Comparison of ENCODE assay signal across 31 cellular contexts in genomic region chr5:154329062-154329461, GRCh38.
"Had no signal": no experiment of that assay in that cellular context is flagged by ENCODE, and none has a peak within 500 bp of the region (broad histone marks: within the 10 kb centered on the region; RNA-seq: fewer than 3 reads in every experiment).

No MANE protein-coding gene starts in this region.

- H3K9me3 Mint-ChIP-seq: activated B cell treated with CpG ODN at 0.5 μM for 24 hours; activated CD8-positive, alpha-beta T cell treated with anti-CD3 and anti-CD28 coated beads for 36 hours; activated naive CD4-positive, alpha-beta T cell treated with anti-CD3 and anti-CD28 coated beads, Interleukin-2, amount 10 ng/mL, durations not matched to agents 7 days and 5 days; activated naive CD4-positive, alpha-beta T cell treated with anti-CD3 and anti-CD28 coated beads, Interleukin-2, amount 50 U/mL, for 72 hours; activated naive CD8-positive, alpha-beta T cell treated with anti-CD3 and anti-CD28 coated beads, Interleukin-2, amount 10 ng/mL, durations not matched to agents 7 days and 5 days; activated T-cell treated with anti-CD3 and anti-CD28 coated beads, Interleukin-2, amount 50 U/mL, for 72 hours; brain; T-helper 2 cell treated with Interferon-gamma antibody and Interleukin-4, amounts not matched to agents 5 μg/mL and 100 μg/mL, for 36 hours had no signal

- ATAC-seq: activated CD4-positive, CD25-positive, alpha-beta regulatory T cell treated with anti-CD3 and anti-CD28 coated beads, Interleukin-2, amount 50 U/mL, for 24 hours; activated CD8-positive, alpha-beta T cell treated with anti-CD3 and anti-CD28 coated beads for 36 hours; activated naive CD4-positive, alpha-beta T cell treated with anti-CD3 and anti-CD28 coated beads, Interleukin-2, amount 50 U/mL, for 72 hours; activated T-cell treated with anti-CD3 and anti-CD28 coated beads, Interleukin-2, amount 50 U/mL, for 72 hours; T-helper 17 cell had no signal

- H3K27me3 ChIP-seq: ascending aorta, breast epithelium, cardiac muscle cell, colonic mucosa, esophagus squamous epithelium, gastroesophageal sphincter had no signal

- H3K4me3 Mint-ChIP-seq: activated B cell treated with CpG ODN at 0.5 μM for 24 hours; activated CD8-positive, alpha-beta T cell treated with anti-CD3 and anti-CD28 coated beads for 36 hours; activated naive CD4-positive, alpha-beta T cell treated with anti-CD3 and anti-CD28 coated beads, Interleukin-2, amount 10 ng/mL, durations not matched to agents 7 days and 5 days; activated naive CD8-positive, alpha-beta T cell treated with anti-CD3 and anti-CD28 coated beads, Interleukin-2, amount 10 ng/mL, durations not matched to agents 7 days and 5 days; activated T-cell treated with anti-CD3 and anti-CD28 coated beads, Interleukin-2, amount 50 U/mL, for 72 hours; brain; T-helper 17 cell; T-helper 2 cell treated with Interferon-gamma antibody and Interleukin-4, amounts not matched to agents 5 μg/mL and 100 μg/mL, for 36 hours had no signal

- H3K27ac Mint-ChIP-seq: activated B cell treated with CpG ODN at 0.5 μM for 24 hours; activated CD8-positive, alpha-beta T cell treated with anti-CD3 and anti-CD28 coated beads for 36 hours; activated naive CD4-positive, alpha-beta T cell treated with anti-CD3 and anti-CD28 coated beads, Interleukin-2, amount 10 ng/mL, durations not matched to agents 7 days and 5 days; activated naive CD4-positive, alpha-beta T cell treated with anti-CD3 and anti-CD28 coated beads, Interleukin-2, amount 50 U/mL, for 72 hours; activated naive CD8-positive, alpha-beta T cell treated with anti-CD3 and anti-CD28 coated beads, Interleukin-2, amount 10 ng/mL, durations not matched to agents 7 days and 5 days; activated T-cell treated with anti-CD3 and anti-CD28 coated beads, Interleukin-2, amount 50 U/mL, for 72 hours; brain; T-helper 17 cell; T-helper 2 cell treated with Interferon-gamma antibody and Interleukin-4, amounts not matched to agents 5 μg/mL and 100 μg/mL, for 36 hours had no signal

- H3K4me3 ChIP-seq: ascending aorta, breast epithelium, cardiac muscle cell, colonic mucosa, esophagus squamous epithelium, gastroesophageal sphincter had no signal

- H3K27ac ChIP-seq: ascending aorta, breast epithelium, cardiac muscle cell, colonic mucosa, epithelial cell of prostate, esophagus squamous epithelium, gastroesophageal sphincter, WERI-Rb-1 had no signal

- H3K4me1 ChIP-seq: breast epithelium, colonic mucosa, esophagus squamous epithelium had no signal

- H3K27me3 Mint-ChIP-seq: activated B cell treated with CpG ODN at 0.5 μM for 24 hours; activated CD8-positive, alpha-beta T cell treated with anti-CD3 and anti-CD28 coated beads for 36 hours; activated naive CD4-positive, alpha-beta T cell treated with anti-CD3 and anti-CD28 coated beads, Interleukin-2, amount 10 ng/mL, durations not matched to agents 7 days and 5 days; activated naive CD8-positive, alpha-beta T cell treated with anti-CD3 and anti-CD28 coated beads, Interleukin-2, amount 10 ng/mL, durations not matched to agents 7 days and 5 days; brain; T-helper 17 cell had no signal

- H3K4me1 Mint-ChIP-seq: activated naive CD4-positive, alpha-beta T cell treated with anti-CD3 and anti-CD28 coated beads, Interleukin-2, amount 10 ng/mL, durations not matched to agents 7 days and 5 days; activated naive CD8-positive, alpha-beta T cell treated with anti-CD3 and anti-CD28 coated beads, Interleukin-2, amount 10 ng/mL, durations not matched to agents 7 days and 5 days had no signal

- DNase-seq: activated B cell treated with CpG ODN at 0.5 μM for 24 hours; activated CD4-positive, alpha-beta T cell treated with anti-CD3 and anti-CD28 coated beads for 48 hours; activated CD4-positive, alpha-beta T cell treated with anti-CD3 and anti-CD28 coated beads, Interleukin-2, amount 50 U/mL, for 1 hour; activated CD4-positive, alpha-beta T cell treated with anti-CD3 and anti-CD28 coated beads, Interleukin-2, amount 50 U/mL, for 48 hours; activated CD8-positive, alpha-beta memory T cell treated with anti-CD3 and anti-CD28 coated beads for 24 hours; activated CD8-positive, alpha-beta T cell treated with anti-CD3 and anti-CD28 coated beads for 36 hours; activated gamma-delta T cell; activated naive CD4-positive, alpha-beta T cell; activated naive CD4-positive, alpha-beta T cell treated with anti-CD3 and anti-CD28 coated beads, Interleukin-2, amount 10 ng/mL, durations not matched to agents 7 days and 5 days; activated naive CD8-positive, alpha-beta T cell treated with anti-CD3 and anti-CD28 coated beads, Interleukin-2, amount 10 ng/mL, durations not matched to agents 7 days and 5 days; activated T-cell treated with anti-CD3 and anti-CD28 coated beads, Interleukin-2, amount 50 U/mL, for 1 hour; activated T-cell treated with anti-CD3 and anti-CD28 coated beads, Interleukin-2, amount 50 U/mL, for 72 hours; central memory CD4-positive, alpha-beta T cell; cerebellar nuclear complex; colonic mucosa; effector CD8-positive, alpha-beta T cell; esophagus squamous epithelium; foreskin melanocyte; T-helper 1 cell; T-helper 17 cell; T1000; WERI-Rb-1 had no signal
